Comparison of ENCODE assay signal across 8 cellular contexts in genomic region chr6:130223508-130223907, GRCh38. TPM values are rescaled to one million over a fixed set of nuclear protein-coding genes. Genes with fewer than 3 reads are reported as not detected.
DNase-seq lines count a peak whose midpoint lies in the region; ATAC-seq and TF ChIP-seq lines count a peak whose summit lies in the region.

No MANE protein-coding gene starts in this region.

- H4K20me1 ChIP-seq in PC-3 (ENCODE audit: low read length), result no peaks in the 10 kb centered on the region

- H3K4me3 ChIP-seq in CD4-positive, CD25-positive, alpha-beta regulatory T cell (ENCODE audit: low read depth, low read length), result peak overlapping the region; percentile 69
- H3K4me3 ChIP-seq in Jurkat, Clone E6-1 (ENCODE audit: low read length), result no peak overlapping the region
- H3K4me3 ChIP-seq in PC-3 (ENCODE audit: low read length), result no peak overlapping the region

- H3K27ac Mint-ChIP-seq in CD4-positive, CD25-positive, alpha-beta regulatory T cell, result peak overlapping the region; percentile 94 to 98 (median 96)

- peak; percentile 35 to 97 (median 65) for DNase-seq in CD4-positive, CD25-positive, alpha-beta regulatory T cell
- DNase-seq in Jurkat, Clone E6-1 (ENCODE audit: low read depth, low spot score), result peak; percentile 22
- peak; percentile 62 to 69 for DNase-seq in activated T-cell treated with anti-CD3 and anti-CD28 coated beads, Interleukin-2, amount 50 U/mL, for 48 hours
- DNase-seq in stimulated activated CD4-positive, alpha-beta T cell treated with anti-CD3 and anti-CD28 coated beads, Interleukin-1b, Interleukin-23, amount 100 ng/mL, for 48 hours, result peak; percentile 76
- DNase-seq in PC-3 (no peak), retina (no peak), NCI-H1694 treated with DMSO at 0.1 percent for 48 hours (lab: John Stamatoyannopoulos, UW) (no peak)

- no peaks in the 10 kb centered on the region for H3F3A ChIP-seq in PC-3 (ENCODE audit: low read length, unreplicated experiment)

- TF ChIP-seq CTCF in PC-3 (conservative IDR thresholded peaks at IDR 0.05; ENCODE audit: low read depth, low read length), result no peak

- no peaks in the 10 kb centered on the region for H3K27me3 Mint-ChIP-seq in CD4-positive, CD25-positive, alpha-beta regulatory T cell

- H3K9me3 ChIP-seq in CD4-positive, CD25-positive, alpha-beta regulatory T cell (ENCODE audit: control insufficient read depth in 2 of 2, low read length in 2 of 2), result no peaks in the 10 kb centered on the region
- H3K9me3 ChIP-seq in PC-3 (ENCODE audit: low read length), result no peaks in the 10 kb centered on the region

- H3K27me3 ChIP-seq in CD4-positive, CD25-positive, alpha-beta regulatory T cell (ENCODE audit: control insufficient read depth, insufficient read depth, low read length), result no peaks in the 10 kb centered on the region
- H3K27me3 ChIP-seq in PC-3 (ENCODE audit: low read length), result peaks cover 2% of the 10 kb centered on the region; the same call in 1 of the 2 replicates

- peaks cover 0 to 9% (median 3%) of the 10 kb centered on the region in 7 donors for H3K9me3 Mint-ChIP-seq in CD4-positive, CD25-positive, alpha-beta regulatory T cell

- H3K79me2 ChIP-seq in PC-3 (ENCODE audit: low read length), result no peaks in the 10 kb centered on the region

- peaks cover 14 to 48% (median 27%) of the 10 kb centered on the region in 4 donors for H3K4me1 Mint-ChIP-seq in CD4-positive, CD25-positive, alpha-beta regulatory T cell

- no peaks in the 10 kb centered on the region for H3K36me3 ChIP-seq in CD4-positive, CD25-positive, alpha-beta regulatory T cell (ENCODE audit: control insufficient read depth, insufficient read depth, low read length)
- H3K36me3 ChIP-seq in PC-3 (ENCODE audit: low read depth, low read length), result no peaks in the 10 kb centered on the region

- CTCF ChIA-PET in PC-3 (lab: Charles Lee), result no interaction called here

- H3K4me2 ChIP-seq in PC-3 (ENCODE audit: low read length), result no peak overlapping the region

- no peak overlapping the region for H2AFZ ChIP-seq in PC-3 (ENCODE audit: low read length)

- peak; percentile 93 to 94 for ATAC-seq in CD4-positive, CD25-positive, alpha-beta regulatory T cell (ENCODE audit: low read depth in 2 of 2)
- ATAC-seq in GM21423 (IDR thresholded peaks at IDR 0.05; ENCODE audit: unreplicated experiment) (peak; percentile 98), PC-3 (no peak)

- H3K4me1 ChIP-seq in CD4-positive, CD25-positive, alpha-beta regulatory T cell (ENCODE audit: control insufficient read depth, insufficient read depth, low read length, poor library complexity, severe bottlenecking), result peaks cover 39% of the 10 kb centered on the region
- no peaks in the 10 kb centered on the region for H3K4me1 ChIP-seq in PC-3 (ENCODE audit: insufficient read depth, low read length)

- no TSS peak for BruUV-seq in PC-3 (replicated peaks; lab: Mats Ljungman, UMichigan)

- H3K36me3 Mint-ChIP-seq in CD4-positive, CD25-positive, alpha-beta regulatory T cell, result peaks cover 1% of the 10 kb centered on the region

- H3K27ac ChIP-seq in CD4-positive, CD25-positive, alpha-beta regulatory T cell (ENCODE audit: insufficient read depth, low read length, poor library complexity, severe bottlenecking), result peak overlapping the region; percentile 70
- no peak overlapping the region for H3K27ac ChIP-seq in PC-3 (ENCODE audit: low read length)

- no peak overlapping the region for H3K9ac ChIP-seq in PC-3 (ENCODE audit: low read length)

- peak overlapping the region; percentile 83 to 97 (median 86) for H3K4me3 Mint-ChIP-seq in CD4-positive, CD25-positive, alpha-beta regulatory T cell

- H3K9me2 ChIP-seq in PC-3 (replicated peaks; ENCODE audit: low read length), result no peaks in the 10 kb centered on the region

- POLR2A ChIA-PET in PC-3 (lab: Charles Lee; ENCODE audit: unreplicated experiment), result no interaction called here

- intact Hi-C loops in PC-3 (cut with micrococcal nuclease), result no loop called here

RNA-seq across cellular contexts. Expression of gene SAMD3, which starts 0.8 kb away (rescaled TPM):
- 49.6 TPM for total RNA-seq in CD4-positive, CD25-positive, alpha-beta regulatory T cell
- polyA plus RNA-seq in CD4-positive, CD25-positive, alpha-beta regulatory T cell, result 10 to 100 TPM; 25.0 to 70.7 (median 45.7) TPM
- not detected for polyA plus RNA-seq in Jurkat, Clone E6-1 (2012; ENCODE audit: insufficient read depth, insufficient read length)
- total RNA-seq in PC-3 (2014; rRNA removed), result not detected in 2 replicates

Comparison
In these comparisons a context has a peak if more than half of its experiments do, and no peak if none do; other contexts are left out.
1. DNase-seq: peak in CD4-positive, CD25-positive, alpha-beta regulatory T cell (3 of 3), Jurkat, Clone E6-1 (single experiment), activated T-cell treated with anti-CD3 and anti-CD28 coated beads, Interleukin-2, amount 50 U/mL, for 48 hours (2 of 2) and stimulated activated CD4-positive, alpha-beta T cell treated with anti-CD3 and anti-CD28 coated beads, Interleukin-1b, Interleukin-23, amount 100 ng/mL, for 48 hours (single experiment); none in PC-3 (single experiment), retina (single experiment) and NCI-H1694 treated with DMSO at 0.1 percent for 48 hours (single experiment).
2. RNA of gene SAMD3, which starts 0.8 kb away (total RNA-seq): 49.6 TPM in CD4-positive, CD25-positive, alpha-beta regulatory T cell (single experiment); not detected in PC-3; every median in the first group is over 10 times any median in the second.